7 cellular contexts compared by ENCODE assay signal in the genomic region with DNA sequence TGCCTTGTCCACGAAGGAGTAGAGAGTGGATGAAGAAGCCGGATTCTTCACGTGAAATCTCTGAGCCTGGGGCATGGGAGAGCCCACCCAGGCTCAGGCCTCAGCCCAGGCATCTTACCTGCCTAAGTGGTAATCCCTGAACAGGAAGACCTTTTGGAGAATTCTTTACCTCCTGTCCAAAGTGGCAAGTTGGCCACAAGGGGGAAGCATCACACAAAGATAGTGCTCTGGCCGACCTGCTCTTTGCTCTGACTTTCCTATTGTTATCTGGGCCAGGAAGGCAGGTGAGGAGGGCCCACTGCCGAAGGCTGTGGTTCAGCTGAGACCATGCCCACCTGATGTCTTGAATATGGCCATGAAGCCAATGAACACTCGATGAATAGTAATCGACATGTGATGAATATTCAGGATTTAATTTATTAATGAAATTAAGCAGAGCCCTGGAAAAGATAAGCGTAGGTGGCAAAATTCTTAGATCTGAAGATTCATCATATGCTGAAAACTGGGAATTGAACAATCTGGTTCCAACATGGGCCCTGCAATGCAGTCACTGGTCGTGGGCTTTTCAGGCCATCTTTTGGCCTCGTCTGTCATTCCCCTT.
DNase-seq lines count a peak whose midpoint lies in the region; TF ChIP-seq lines count a peak whose summit lies in the region.

No MANE protein-coding gene starts in this region.

- no peak overlapping the region for H3K9ac ChIP-seq in MM.1S (ENCODE audit: low read length)

- H3K4me2 ChIP-seq in MM.1S (ENCODE audit: low read depth, low read length): no peak overlapping the region

- H3K36me3 ChIP-seq in MM.1S (replicated peaks; ENCODE audit: insufficient read depth, low read length) (no peaks in the 10 kb centered on the region), adrenal gland (replicated peaks in 1 of 2) (no peaks in the 10 kb centered on the region), left ventricle myocardium inferior (no peaks in the 10 kb centered on the region)

- H3K4me3 ChIP-seq in GM12875 (ENCODE audit: low read depth, low read length): no peak overlapping the region
- no peak overlapping the region for H3K4me3 ChIP-seq in MM.1S (ENCODE audit: low read length)
- no peak overlapping the region for H3K4me3 ChIP-seq in adrenal gland
- H3K4me3 ChIP-seq in left ventricle myocardium inferior: no peak overlapping the region

- WGBS in adrenal gland, 4 donors: 32 to 43% (median 39%) methylated on average over 10 of the region's 10 CpGs

- POLR2A ChIA-PET in HEK293T (lab: Yijun Ruan, JAX): no interaction called here
- POLR2A ChIA-PET in RWPE1 (lab: Yijun Ruan, JAX; ENCODE audit: low non-redundant PET): no interaction called here

- peaks cover 9% of the 10 kb centered on the region for H3K4me1 ChIP-seq in MM.1S (ENCODE audit: low read length)
- no peaks in the 10 kb centered on the region for H3K4me1 ChIP-seq in adrenal gland (replicated peaks in 1 of 2)
- H3K4me1 ChIP-seq in left ventricle myocardium inferior: no peaks in the 10 kb centered on the region

- no peaks in the 10 kb centered on the region for H4K20me1 ChIP-seq in MM.1S (ENCODE audit: insufficient read depth, low read length)

- H3K9me3 ChIP-seq in MM.1S (replicated peaks; ENCODE audit: insufficient read depth, low read length) (no peaks in the 10 kb centered on the region), adrenal gland (replicated peaks in 1 of 3) (no peaks in the 10 kb centered on the region), left ventricle myocardium inferior (replicated peaks) (no peaks in the 10 kb centered on the region)

- DNase-seq in HEK293T (ENCODE audit: extremely low spot score) (peak; percentile 74), MM.1S (peak; percentile 81), RWPE1 (ENCODE audit: low spot score) (peak; percentile 74), adrenal gland (peak; percentile 67 to 86 (median 70)), left ventricle myocardium inferior (peak; percentile 43), renal cortical epithelial cell (ENCODE audit: low read depth) (peak; percentile 58)

- TF ChIP-seq CTCF in GM12875 (IDR thresholded peaks at IDR 0.05; ENCODE audit: borderline replicate concordance, insufficient read depth, low read depth, low read length) (peak; percentile 68), MM.1S (IDR thresholded peaks at IDR 0.05; ENCODE audit: low read length) (peak; percentile 82), RWPE1 (conservative IDR thresholded peaks at IDR 0.05; ENCODE audit: low read depth) (peak; percentile 70), adrenal gland (IDR thresholded peaks at IDR 0.05) (peak; percentile 56 to 73 (median 70)), left ventricle myocardium inferior (IDR thresholded peaks at IDR 0.05; ENCODE audit: borderline replicate concordance) (peak; percentile 80)

- no peak for TF ChIP-seq POLR2A in adrenal gland (IDR thresholded peaks at IDR 0.05)

- no peaks in the 10 kb centered on the region for H3K9me2 ChIP-seq in MM.1S (replicated peaks; ENCODE audit: insufficient read depth, low read length)

- no peaks in the 10 kb centered on the region for H3F3A ChIP-seq in MM.1S (ENCODE audit: insufficient read depth, low read length)

- H2AFZ ChIP-seq in MM.1S (ENCODE audit: low read length): no peak overlapping the region

- H3K79me2 ChIP-seq in MM.1S (ENCODE audit: low read length): no peaks in the 10 kb centered on the region

- H3K27me3 ChIP-seq in MM.1S (replicated peaks; ENCODE audit: insufficient read depth, low read length): no peaks in the 10 kb centered on the region
- no peaks in the 10 kb centered on the region for H3K27me3 ChIP-seq in adrenal gland
- H3K27me3 ChIP-seq in left ventricle myocardium inferior (ENCODE audit: low read depth): no peaks in the 10 kb centered on the region

- H3K27ac ChIP-seq in MM.1S (ENCODE audit: low read length) (no peak overlapping the region), RWPE1 (no peak overlapping the region), adrenal gland (no peak overlapping the region), left ventricle myocardium inferior (replicated peaks) (no peak overlapping the region)

- CTCF ChIA-PET in HEK293T (lab: Yijun Ruan, JAX): no interaction called here
- CTCF ChIA-PET in RWPE1 (lab: Yijun Ruan, JAX): interaction anchor here (0.6 to 1.1 kb wide), 4 partner anchors 9 to 639 kb away, joined by 3 to 4 read pairs (median 3); no protein-coding TSS in a partner anchor

- intact Hi-C loops in adrenal gland (cut with DNase I): loop anchor here (5.0 to 10.0 kb wide), 4 partner anchors 114 to 1002 kb away; no protein-coding TSS in a partner anchor
- intact Hi-C loops in left ventricle myocardium inferior (cut with micrococcal nuclease): no loop called here

TF ChIP-seq in HEK293T, 16 proteins besides CTCF, POLR2A, EP300 and RAD21:
- TF ChIP-seq BHLHE40 (IDR thresholded peaks at IDR 0.05; ENCODE audit: borderline replicate concordance) (no peak), SP1 (IDR thresholded peaks at IDR 0.05) (no peak), TARDBP (IDR thresholded peaks at IDR 0.05) (no peak), NFRKB (IDR thresholded peaks at IDR 0.05) (no peak), ZNF384 (IDR thresholded peaks at IDR 0.05) (no peak), L3MBTL2 (conservative IDR thresholded peaks at IDR 0.05) (no peak), ARNT (IDR thresholded peaks at IDR 0.05) (no peak), LEF1 (IDR thresholded peaks at IDR 0.05; ENCODE audit: borderline replicate concordance) (no peak)
TF ChIP-seq in HEK293T: peak in this region for 0.
